In genomic region chr5:137316346-137316736, GRCh38 we compare ENCODE assay signal across 21 cellular contexts.
DNase-seq lines count a peak whose midpoint lies in the region; TF ChIP-seq lines count a peak whose summit lies in the region.
"Had no signal": no experiment of that assay in that cellular context is flagged by ENCODE, and none has a peak within 500 bp of the region (broad histone marks: within the 10 kb centered on the region; RNA-seq: fewer than 3 reads in every experiment).

No MANE protein-coding gene starts in this region.

- no peak overlapping the region for H3K27ac Mint-ChIP-seq in chondrocyte (ENCODE audit: unreplicated experiment)
- H3K27ac Mint-ChIP-seq: activated naive CD4-positive, alpha-beta T cell treated with anti-CD3 and anti-CD28 coated beads, Interleukin-2, amount 10 ng/mL, durations not matched to agents 7 days and 5 days; CD4-positive, alpha-beta T cell; IgD-negative memory B cell; natural killer cell treated with Interleukin-12 subunit alpha and Interleukin-12 subunit beta and Interleukin-15 and Interleukin-18, amount 100 ng/mL, for 72 hours; T-cell had no signal

- peak; percentile 66 for DNase-seq in M059J (ENCODE audit: low read depth)
- DNase-seq in dermis blood vessel endothelial cell, result peak; percentile 32
- DNase-seq in islet precursor cell, result peak; percentile 47
- no peak for DNase-seq in chondrocyte (ENCODE audit: low spot score)
- DNase-seq in posterior cingulate gyrus, result no peak
- no peak for DNase-seq in globus pallidus (ENCODE audit: low spot score)
- DNase-seq in 8988T, result no peak
- DNase-seq: activated CD4-positive, alpha-beta T cell treated with anti-CD3 and anti-CD28 coated beads, Interleukin-2, amount 50 U/mL, for 48 hours; activated naive CD4-positive, alpha-beta T cell treated with anti-CD3 and anti-CD28 coated beads, Interleukin-2, amount 10 ng/mL, durations not matched to agents 7 days and 5 days; activated T-cell treated with anti-CD3 and anti-CD28 coated beads, Interleukin-2, amount 50 U/mL, for 1 hour; CD4-positive, alpha-beta T cell; H7; mesendoderm; NCI-H2081 treated with DMSO at 0.1 percent for 48 hours; NCI-H510A; stimulated activated naive CD4-positive, alpha-beta T cell; T-cell had no signal

- H3K27ac ChIP-seq in 22Rv1, result peak overlapping the region; percentile 29
- H3K27ac ChIP-seq: hepatocyte had no signal

- no peak overlapping the region for H3K4me3 Mint-ChIP-seq in chondrocyte (ENCODE audit: unreplicated experiment)
- H3K4me3 Mint-ChIP-seq: activated naive CD4-positive, alpha-beta T cell treated with anti-CD3 and anti-CD28 coated beads, Interleukin-2, amount 10 ng/mL, durations not matched to agents 7 days and 5 days; CD4-positive, alpha-beta T cell; IgD-negative memory B cell; natural killer cell treated with Interleukin-12 subunit alpha and Interleukin-12 subunit beta and Interleukin-15 and Interleukin-18, amount 100 ng/mL, for 72 hours; T-cell had no signal

- intact Hi-C loops in posterior cingulate gyrus (cut with DNase I), result no loop called here

- H3K9me3 Mint-ChIP-seq in chondrocyte (ENCODE audit: low read depth), result no peaks in the 10 kb centered on the region
- H3K9me3 Mint-ChIP-seq: activated naive CD4-positive, alpha-beta T cell treated with anti-CD3 and anti-CD28 coated beads, Interleukin-2, amount 10 ng/mL, durations not matched to agents 7 days and 5 days; CD4-positive, alpha-beta T cell; IgD-negative memory B cell; natural killer cell treated with Interleukin-12 subunit alpha and Interleukin-12 subunit beta and Interleukin-15 and Interleukin-18, amount 100 ng/mL, for 72 hours had no signal

- TF ChIP-seq CTCF in 22Rv1 (IDR thresholded peaks at IDR 0.05), result no peak
- TF ChIP-seq CTCF in chondrocyte (IDR thresholded peaks at IDR 0.05), result no peak

- no peaks in the 10 kb centered on the region for H3K27me3 Mint-ChIP-seq in chondrocyte (ENCODE audit: low read depth)

- H3K4me1 Mint-ChIP-seq in chondrocyte (ENCODE audit: low read depth), result peaks cover 42% of the 10 kb centered on the region
- H3K4me1 Mint-ChIP-seq: activated naive CD4-positive, alpha-beta T cell treated with anti-CD3 and anti-CD28 coated beads, Interleukin-2, amount 10 ng/mL, durations not matched to agents 7 days and 5 days; IgD-negative memory B cell; T-cell had no signal

- H3K36me3 Mint-ChIP-seq in chondrocyte (ENCODE audit: low read depth), result no peaks in the 10 kb centered on the region
- H3K36me3 Mint-ChIP-seq: activated naive CD4-positive, alpha-beta T cell treated with anti-CD3 and anti-CD28 coated beads, Interleukin-2, amount 10 ng/mL, durations not matched to agents 7 days and 5 days; IgD-negative memory B cell; natural killer cell treated with Interleukin-12 subunit alpha and Interleukin-12 subunit beta and Interleukin-15 and Interleukin-18, amount 100 ng/mL, for 72 hours; T-cell had no signal

Comparison
In these comparisons a context has a peak if more than half of its experiments do, and no peak if none do; other contexts are left out.
1. DNase-seq: peak in M059J (single experiment), dermis blood vessel endothelial cell (single experiment) and islet precursor cell (single experiment); none in chondrocyte (single experiment), posterior cingulate gyrus (0 of 10), globus pallidus (single experiment) and 8988T (single experiment).